ENCODE assay signal across 18 cellular contexts in the genomic region with DNA sequence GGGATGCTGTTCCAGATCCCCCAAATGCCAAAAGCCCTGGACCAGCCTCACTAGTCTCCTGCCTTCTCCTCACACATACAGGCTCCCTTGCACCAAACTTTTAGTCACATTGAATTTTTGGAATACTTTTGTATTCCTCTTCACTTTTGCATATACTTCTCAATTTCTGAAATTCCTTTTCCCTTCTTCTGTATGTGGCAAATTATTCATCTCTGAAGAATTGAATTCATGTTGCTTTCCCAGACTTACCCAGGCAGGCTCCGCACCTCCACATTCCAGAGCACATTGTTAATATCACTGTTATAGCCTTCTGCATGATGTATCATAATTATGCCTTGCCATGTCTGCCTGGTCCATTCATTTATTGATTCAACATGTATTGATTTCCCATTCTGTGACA.
"Had no signal": no experiment of that assay in that cellular context is flagged by ENCODE, and none has a peak within 500 bp of the region (broad histone marks: within the 10 kb centered on the region; RNA-seq: fewer than 3 reads in every experiment).

No MANE protein-coding gene starts in this region.

- H3K9ac ChIP-seq: parathyroid adenoma had no signal

- ATAC-seq: activated CD8-positive, alpha-beta T cell treated with anti-CD3 and anti-CD28 coated beads, Interleukin-2, amount 10 ng/mL, durations not matched to agents 7 days and 5 days; activated naive CD4-positive, alpha-beta T cell treated with anti-CD3 and anti-CD28 coated beads, Interleukin-2, amount 50 U/mL, for 72 hours; activated T-cell treated with anti-CD3 and anti-CD28 coated beads, Interleukin-2, amount 50 U/mL, for 72 hours; body of pancreas; upper lobe of right lung; WTC11 had no signal

- DNase-seq: activated CD4-positive, alpha-beta T cell treated with anti-CD3 and anti-CD28 coated beads for 48 hours; activated CD8-positive, alpha-beta memory T cell treated with anti-CD3 and anti-CD28 coated beads, Interleukin-2, amount 50 U/mL, for 48 hours; activated CD8-positive, alpha-beta T cell treated with anti-CD3 and anti-CD28 coated beads, Interleukin-2, amount 10 ng/mL, durations not matched to agents 7 days and 5 days; activated gamma-delta T cell; activated T-cell treated with anti-CD3 and anti-CD28 coated beads, Interleukin-2, amount 50 U/mL, for 72 hours; body of pancreas; caudate nucleus; colonic mucosa; foreskin fibroblast; naive B cell; retina; small intestine; T-helper 2 cell; upper lobe of right lung had no signal

- H3K27ac ChIP-seq: body of pancreas, colonic mucosa, parathyroid adenoma, upper lobe of right lung had no signal

- H3K4me3 ChIP-seq: body of pancreas, colonic mucosa, lung, upper lobe of right lung had no signal

- H3K27me3 ChIP-seq: body of pancreas, colonic mucosa, upper lobe of right lung had no signal

- H3K9me3 ChIP-seq: body of pancreas, colonic mucosa, upper lobe of right lung had no signal

- H2AFZ ChIP-seq: parathyroid adenoma had no signal

- H3K4me1 ChIP-seq: body of pancreas, colonic mucosa, parathyroid adenoma, upper lobe of right lung had no signal

- H3K79me2 ChIP-seq: parathyroid adenoma had no signal

- H3K36me3 ChIP-seq: colonic mucosa, upper lobe of right lung had no signal
